Comparison of ENCODE assay signal across 8 cellular contexts in the genomic region with DNA sequence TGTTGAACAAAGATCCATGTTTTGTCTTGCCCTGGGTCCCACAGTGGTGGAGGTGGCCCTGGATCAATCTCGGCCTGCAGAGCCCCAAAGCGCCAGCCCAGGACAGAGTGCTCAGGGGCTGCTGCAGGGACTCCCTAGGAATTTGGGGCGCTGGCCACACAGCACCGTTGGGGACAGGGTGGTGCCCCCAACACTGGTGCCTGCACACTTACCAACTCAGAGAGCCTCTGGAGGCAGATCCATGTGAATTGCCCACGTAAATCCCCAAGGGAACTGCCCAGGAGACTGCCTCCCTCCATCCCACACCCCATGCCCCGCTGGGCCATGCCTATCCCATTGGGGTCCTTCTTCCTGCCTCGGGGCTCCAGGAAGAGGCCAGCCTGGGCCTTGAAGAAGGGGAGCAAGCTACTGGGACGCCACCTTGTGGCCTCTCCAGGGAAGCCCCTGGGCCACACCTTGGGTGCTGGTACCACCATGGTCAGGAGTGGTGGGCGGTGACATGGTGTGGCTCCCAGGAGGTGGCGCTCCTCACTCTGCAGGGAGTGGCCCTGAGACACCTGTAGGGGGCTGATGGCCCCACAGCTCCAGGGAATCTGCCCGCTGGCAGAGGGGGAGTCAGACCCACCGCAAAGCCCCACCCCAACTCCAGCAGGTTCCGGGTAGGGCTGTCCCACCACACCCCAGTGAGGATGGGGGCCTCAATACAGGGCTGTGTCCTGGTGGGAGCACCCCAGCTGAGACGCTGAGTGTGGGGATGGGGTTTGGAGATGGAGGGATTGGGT. TPM values are rescaled to one million over a fixed set of nuclear protein-coding genes. Genes with fewer than 3 reads are reported as not detected.
DNase-seq lines count a peak whose midpoint lies in the region; ATAC-seq and TF ChIP-seq lines count a peak whose summit lies in the region.

No MANE protein-coding gene starts in this region.

- peak; percentile 55 for TF ChIP-seq CTCF in Calu3 (IDR thresholded peaks at IDR 0.05; ENCODE audit: unreplicated experiment)

- ATAC-seq in GM19467 (IDR thresholded peaks at IDR 0.05; ENCODE audit: unreplicated experiment) (peak; percentile 71), right cardiac atrium (peak; percentile 56 to 63), GM19455 (IDR thresholded peaks at IDR 0.05; ENCODE audit: unreplicated experiment) (no peak)

- no peaks in the 10 kb centered on the region for H3K9me3 Mint-ChIP-seq in Calu3 (ENCODE audit: low read depth, unreplicated experiment)
- H3K9me3 Mint-ChIP-seq in activated naive CD4-positive, alpha-beta T cell treated with anti-CD3 and anti-CD28 coated beads, Interleukin-2, amount 50 U/mL, for 24 hours = no peaks in the 10 kb centered on the region

- H3K27ac ChIP-seq in right cardiac atrium (ENCODE audit: low read length) = no peak overlapping the region

- DNase-seq in Calu3 (peak; percentile 70), HuH-7.5 (ENCODE audit: low spot score) (peak; percentile 94), SK-MEL-5 (ENCODE audit: low read depth, low spot score) (peak; percentile 84), right cardiac atrium (peak; percentile 45 to 78 (median 76))
- DNase-seq in stimulated activated CD4-positive, alpha-beta T cell treated with anti-CD3 and anti-CD28 coated beads, Interleukin-1b, Interleukin-23, amount 100 ng/mL, for 4 hours (ENCODE audit: low read depth in 2 of 2) = peak; percentile 45 to 61

- no peak overlapping the region for H3K27ac Mint-ChIP-seq in Calu3 (ENCODE audit: unreplicated experiment)
- H3K27ac Mint-ChIP-seq in activated naive CD4-positive, alpha-beta T cell treated with anti-CD3 and anti-CD28 coated beads, Interleukin-2, amount 50 U/mL, for 24 hours = peak overlapping the region; percentile 12

- in situ Hi-C loops in SK-MEL-5 (cut with HindIII; ENCODE audit: low pct_unique_long_range_greater_than_20kb, low sequenced_read_pairs) = no loop called here

- H3K4me3 Mint-ChIP-seq in Calu3 (ENCODE audit: low read depth, unreplicated experiment) = no peak overlapping the region
- H3K4me3 Mint-ChIP-seq in activated naive CD4-positive, alpha-beta T cell treated with anti-CD3 and anti-CD28 coated beads, Interleukin-2, amount 50 U/mL, for 24 hours = no peak overlapping the region

- H3K9me3 ChIP-seq in right cardiac atrium (ENCODE audit: control insufficient read depth, low read length) = no peaks in the 10 kb centered on the region

- H3K4me1 ChIP-seq in right cardiac atrium (ENCODE audit: control insufficient read depth, insufficient read depth, low read length) = no peaks in the 10 kb centered on the region

- WGBS in right cardiac atrium = 42% methylated on average over 14 of the region's 14 CpGs

- BruUV-seq in Calu3 (replicated peaks; lab: Mats Ljungman, UMichigan) = no TSS peak

- intact Hi-C loops in Calu3 (cut with micrococcal nuclease; ENCODE audit: unreplicated experiment) (no loop called here), right cardiac atrium (cut with DNase I) (no loop called here)

- H3K4me1 Mint-ChIP-seq in Calu3 (ENCODE audit: low read depth, unreplicated experiment) = no peaks in the 10 kb centered on the region
- H3K4me1 Mint-ChIP-seq in activated naive CD4-positive, alpha-beta T cell treated with anti-CD3 and anti-CD28 coated beads, Interleukin-2, amount 50 U/mL, for 24 hours = peaks cover 4% of the 10 kb centered on the region

- no peak overlapping the region for H3K4me3 ChIP-seq in right cardiac atrium (ENCODE audit: low read length)

- no peaks in the 10 kb centered on the region for H3K27me3 Mint-ChIP-seq in Calu3 (ENCODE audit: unreplicated experiment)
- H3K27me3 Mint-ChIP-seq in activated naive CD4-positive, alpha-beta T cell treated with anti-CD3 and anti-CD28 coated beads, Interleukin-2, amount 50 U/mL, for 24 hours = no peaks in the 10 kb centered on the region

- H3K27me3 ChIP-seq in right cardiac atrium (ENCODE audit: control insufficient read depth, insufficient read depth) = no peaks in the 10 kb centered on the region

- H3K36me3 Mint-ChIP-seq in Calu3 (ENCODE audit: insufficient read depth, unreplicated experiment) = no peaks in the 10 kb centered on the region
- no peaks in the 10 kb centered on the region for H3K36me3 Mint-ChIP-seq in activated naive CD4-positive, alpha-beta T cell treated with anti-CD3 and anti-CD28 coated beads, Interleukin-2, amount 50 U/mL, for 24 hours

- CTCF ChIA-PET in Calu3 (lab: Charles Lee) = interaction anchor here (0.9 to 1.0 kb wide), 2 partner anchors 28 to 222 kb away, joined by 3 read pairs; a partner anchor contains a TSS

RNA-seq across cellular contexts. Expression of a gene that starts 22.8 kb away (rescaled TPM):
- total RNA-seq in Calu3 (2022) (0.32 TPM in 1 of 2 replicates, not detected in the other), right cardiac atrium (not detected)
- not detected in 2 replicates for total RNA-seq in SK-MEL-5 (2014; rRNA removed; shearing (Covaris generic))
- polyA plus RNA-seq in SK-MEL-5 (2015; cell fraction: cytosol; rRNA removed) = not detected in 2 replicates
- polyA plus RNA-seq in SK-MEL-5 (2015; cell fraction: nucleus; rRNA removed) = not detected in 2 replicates
- polyA plus RNA-seq in right cardiac atrium = not detected

RNA-seq across cellular contexts. Expression of a gene that starts 23.1 kb away (rescaled TPM):
- total RNA-seq in Calu3 (2022) (1.2 and 2.4 TPM in 2 replicates), right cardiac atrium (1 to 10 TPM; 4.4 to 5.9 (median 5.5) TPM)
- 2.6 and 3.1 TPM in 2 replicates for total RNA-seq in SK-MEL-5 (2014; rRNA removed; shearing (Covaris generic))
- 4.8 and 5.4 TPM in 2 replicates for polyA plus RNA-seq in SK-MEL-5 (2015; cell fraction: cytosol; rRNA removed)
- polyA plus RNA-seq in SK-MEL-5 (2015; cell fraction: nucleus; rRNA removed) = 12.1 and 24.1 TPM in 2 replicates
- 3.5 TPM for polyA plus RNA-seq in right cardiac atrium

RNA-seq across cellular contexts. Expression of a gene that starts 27.3 kb away (rescaled TPM):
- total RNA-seq in Calu3 (2022) = 45.6 and 55.6 TPM in 2 replicates
- 45.0 and 50.1 TPM in 2 replicates for total RNA-seq in SK-MEL-5 (2014; rRNA removed; shearing (Covaris generic))
- 63.5 and 72.5 TPM in 2 replicates for polyA plus RNA-seq in SK-MEL-5 (2015; cell fraction: cytosol; rRNA removed)
- polyA plus RNA-seq in SK-MEL-5 (2015; cell fraction: nucleus; rRNA removed) = 41.3 and 46.1 TPM in 2 replicates
- 10 to 100 TPM; 28.2 to 35.7 (median 32.1) TPM for total RNA-seq in right cardiac atrium
- 16.3 TPM for polyA plus RNA-seq in right cardiac atrium
